8 cellular contexts compared by ENCODE assay signal in the genomic region with DNA sequence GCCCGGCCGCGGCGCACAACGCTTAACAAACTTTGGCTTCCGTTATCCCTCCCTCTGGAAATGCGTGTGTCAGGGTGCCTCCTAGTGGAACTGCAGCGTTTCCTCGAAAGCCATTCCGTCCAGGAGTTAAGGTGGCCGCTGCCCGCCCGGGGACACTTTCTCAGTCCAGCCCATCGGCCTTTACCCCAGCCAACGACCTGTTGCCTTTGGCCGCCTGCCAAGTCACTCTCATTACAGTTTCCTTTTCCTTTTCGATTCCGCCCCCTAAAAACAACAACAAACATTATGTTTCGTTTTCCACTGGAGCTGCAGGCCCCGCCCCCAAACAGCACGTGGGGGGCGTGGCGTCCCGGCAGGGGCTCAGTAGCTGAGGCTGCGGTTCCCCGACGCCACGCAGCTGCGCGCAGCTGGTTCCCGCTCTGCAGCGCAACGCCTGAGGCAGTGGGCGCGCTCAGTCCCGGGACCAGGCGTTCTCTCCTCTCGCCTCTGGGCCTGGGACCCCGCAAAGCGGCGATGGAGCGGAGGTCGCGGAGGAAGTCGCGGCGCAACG. TPM values are rescaled to one million over a fixed set of nuclear protein-coding genes. Genes with fewer than 3 reads are reported as not detected.
DNase-seq lines count a peak whose midpoint lies in the region; ATAC-seq and TF ChIP-seq lines count a peak whose summit lies in the region.

A gene (plus strand): TSS at position 363 of the 550 bp plus-strand sequence. CDS start 151 bp downstream, at position 514.

- peak within 1 kb of the TSS; percentile 51 for H3K4me3 ChIP-seq in HUES64 (ENCODE audit: low read length)
- H3K4me3 ChIP-seq in neural progenitor cell = peak within 1 kb of the TSS; percentile 45
- H3K4me3 ChIP-seq in stomach smooth muscle (ENCODE audit: low read length in 2 of 2) = peak within 1 kb of the TSS; percentile 83 to 84

- DNase-seq in DMS53 (lab: John Stamatoyannopoulos, UW) (peak; percentile 92), SHP77 (lab: John Stamatoyannopoulos, UW) (peak; percentile 32 to 43), activated gamma-delta T cell (lab: John Stamatoyannopoulos, UW) (peak; percentile 85), foreskin melanocyte (peak; percentile 94), neural progenitor cell (ENCODE audit: low spot score) (peak; percentile 93)

- H3K27me3 Mint-ChIP-seq in neural progenitor cell (ENCODE audit: insufficient read depth, low read depth) = peaks cover 25% of the 10 kb centered on the region

- peaks cover 4% of the 10 kb centered on the region; the same call in 1 of the 2 replicates for H3K9me3 ChIP-seq in HUES64 (ENCODE audit: insufficient read depth, low read depth, low read length)
- no peaks in the 10 kb centered on the region for H3K9me3 ChIP-seq in neural progenitor cell (ENCODE audit: low read depth)
- no peaks in the 10 kb centered on the region for H3K9me3 ChIP-seq in stomach smooth muscle (ENCODE audit: control insufficient read depth in 2 of 2, low read length in 2 of 2)

- peak; percentile 91 for ATAC-seq in GM21515 (IDR thresholded peaks at IDR 0.05; ENCODE audit: unreplicated experiment)

- peak within 1 kb of the TSS; percentile 45 for H3K9ac ChIP-seq in HUES64 (ENCODE audit: low read depth, low read length)
- no peak within 1 kb of the TSS for H3K9ac ChIP-seq in neural progenitor cell
- H3K9ac ChIP-seq in stomach smooth muscle (ENCODE audit: low read length in 2 of 2) = peak within 1 kb of the TSS; percentile 47 to 50

- H3K27ac Mint-ChIP-seq in neural progenitor cell = no peak within 1 kb of the TSS

- peaks cover 6% of the 10 kb centered on the region; the same call in 1 of the 2 replicates for H3K4me1 ChIP-seq in HUES64 (ENCODE audit: insufficient read depth, low read length)
- peaks cover 4% of the 10 kb centered on the region for H3K4me1 ChIP-seq in neural progenitor cell
- H3K4me1 ChIP-seq in stomach smooth muscle (ENCODE audit: control insufficient read depth, insufficient read depth, low read length) = peaks cover 3% of the 10 kb centered on the region

- peak within 1 kb of the TSS; percentile 93 for H2AFZ ChIP-seq in neural progenitor cell (replicated peaks)

- H3K36me3 Mint-ChIP-seq in neural progenitor cell = no peaks in the 10 kb centered on the region

- no peaks in the 10 kb centered on the region for H3K79me2 ChIP-seq in neural progenitor cell (ENCODE audit: low read depth)

- peaks cover 23% of the 10 kb centered on the region for H3F3A ChIP-seq in neural progenitor cell (ENCODE audit: low read depth)

- TF ChIP-seq CTCF in neural progenitor cell (IDR thresholded peaks at IDR 0.05) = peak; percentile 72

- peaks cover 34% of the 10 kb centered on the region for H3K27me3 ChIP-seq in HUES64 (ENCODE audit: insufficient read depth, low read length)
- H3K27me3 ChIP-seq in neural progenitor cell = peaks cover 36% of the 10 kb centered on the region
- no peaks in the 10 kb centered on the region for H3K27me3 ChIP-seq in stomach smooth muscle (ENCODE audit: control insufficient read depth in 1 of 2, insufficient read depth in 2 of 2, low read length in 2 of 2)

- WGBS in HUES64 = under 1% methylated on average over 48 of the region's 48 CpGs

- no peaks in the 10 kb centered on the region for H4K20me1 ChIP-seq in neural progenitor cell (ENCODE audit: low read depth)

- H3K4me2 ChIP-seq in neural progenitor cell = peak within 1 kb of the TSS; percentile 74

- H3K36me3 ChIP-seq in HUES64 (ENCODE audit: insufficient read depth, low read length) = no peaks in the 10 kb centered on the region
- no peaks in the 10 kb centered on the region for H3K36me3 ChIP-seq in neural progenitor cell
- peaks cover under 1% of the 10 kb centered on the region in 2 donors for H3K36me3 ChIP-seq in stomach smooth muscle (ENCODE audit: control insufficient read depth in 2 of 2, insufficient read depth in 2 of 2, low read length in 2 of 2)

- H3K4me1 Mint-ChIP-seq in neural progenitor cell = peaks cover 6% of the 10 kb centered on the region

- H3K4me3 Mint-ChIP-seq in neural progenitor cell = peak within 1 kb of the TSS; percentile 95

- peaks cover 2% of the 10 kb centered on the region for H3K9me3 Mint-ChIP-seq in neural progenitor cell

- H3K27ac ChIP-seq in HUES64 (ENCODE audit: low read depth, low read length) (peak within 1 kb of the TSS; percentile 24; the same call in 1 of the 2 replicates), neural progenitor cell (no peak within 1 kb of the TSS), stomach smooth muscle (ENCODE audit: low read length) (peak within 1 kb of the TSS; percentile 66)

RNA-seq across cellular contexts. Expression of the gene that starts here (rescaled TPM):
- polyA plus RNA-seq in HUES64 (2013, experiment 1 of 2) = 11.4 TPM
- polyA plus RNA-seq in HUES64 (2013, experiment 2 of 2) = 11.5 TPM
- 4.1 and 6.6 TPM in 2 replicates for total RNA-seq in neural progenitor cell (ENCODE audit: low replicate concordance)

Comparison
In these comparisons a context has a peak if more than half of its experiments do, and no peak if none do; other contexts are left out.
1. DNase-seq: peak in every context shown above with its lines; median percentile 94 in foreskin melanocyte; 93 in neural progenitor cell; 92 in DMS53; 85 in activated gamma-delta T cell; 38 in SHP77.